In genomic region chr1:221973787-221974186, GRCh38 we compare ENCODE assay signal across 1 cellular context.
TF ChIP-seq lines count a peak whose summit lies in the region.

No MANE protein-coding gene starts in this region.

TF ChIP-seq in K562, 482 proteins besides CTCF, POLR2A, EP300 and RAD21 (continued from another document):
- TF ChIP-seq NFE2L1 (tag; IDR thresholded peaks at IDR 0.05; ENCODE audit: borderline replicate concordance, low read depth): peak; percentile 52; the same call in 1 of the 2 replicates
- TF ChIP-seq, protein P1, sequence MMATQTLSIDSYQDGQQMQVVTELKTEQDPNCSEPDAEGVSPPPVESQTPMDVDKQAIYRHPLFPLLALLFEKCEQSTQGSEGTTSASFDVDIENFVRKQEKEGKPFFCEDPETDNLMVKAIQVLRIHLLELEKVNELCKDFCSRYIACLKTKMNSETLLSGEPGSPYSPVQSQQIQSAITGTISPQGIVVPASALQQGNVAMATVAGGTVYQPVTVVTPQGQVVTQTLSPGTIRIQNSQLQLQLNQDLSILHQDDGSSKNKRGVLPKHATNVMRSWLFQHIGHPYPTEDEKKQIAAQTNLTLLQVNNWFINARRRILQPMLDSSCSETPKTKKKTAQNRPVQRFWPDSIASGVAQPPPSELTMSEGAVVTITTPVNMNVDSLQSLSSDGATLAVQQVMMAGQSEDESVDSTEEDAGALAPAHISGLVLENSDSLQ (IDR thresholded peaks at IDR 0.05): peak; percentile 52
- 0 out of 2 replicates have a peak, but pooled peaks have one; percentile 35 for TF ChIP-seq SMARCA4 (IDR thresholded peaks at IDR 0.05)
- peak; percentile 67 to 80; a peak in 3 of 4 replicates for TF ChIP-seq FOXK2 (conservative IDR thresholded peaks at IDR 0.05 in 1 of 2, IDR thresholded peaks at IDR 0.05 in 1 of 2; ENCODE audit: low read depth in 2 of 2)
- peak; percentile 36 for TF ChIP-seq MEIS2 (IDR thresholded peaks at IDR 0.05; ENCODE audit: partially characterized antibody)
- peak; percentile 87 for TF ChIP-seq MAFG (tag; conservative IDR thresholded peaks at IDR 0.05)
- peak; percentile 89 for TF ChIP-seq ZNF316 (IDR thresholded peaks at IDR 0.05)
- peak in 1 of 2 experiments; percentile 63; a peak in 2 of 4 replicates for TF ChIP-seq FOXA3 (CRISPR knock-in tag; conservative IDR thresholded peaks at IDR 0.05 in 1 of 2, IDR thresholded peaks at IDR 0.05 in 1 of 2)
- peak; percentile 55 for TF ChIP-seq ARID1B (IDR thresholded peaks at IDR 0.05)
- TF ChIP-seq C11orf30 (IDR thresholded peaks at IDR 0.05; ENCODE audit: low read depth): peak; percentile 65
